29 cellular contexts compared by ENCODE assay signal in the genomic region with DNA sequence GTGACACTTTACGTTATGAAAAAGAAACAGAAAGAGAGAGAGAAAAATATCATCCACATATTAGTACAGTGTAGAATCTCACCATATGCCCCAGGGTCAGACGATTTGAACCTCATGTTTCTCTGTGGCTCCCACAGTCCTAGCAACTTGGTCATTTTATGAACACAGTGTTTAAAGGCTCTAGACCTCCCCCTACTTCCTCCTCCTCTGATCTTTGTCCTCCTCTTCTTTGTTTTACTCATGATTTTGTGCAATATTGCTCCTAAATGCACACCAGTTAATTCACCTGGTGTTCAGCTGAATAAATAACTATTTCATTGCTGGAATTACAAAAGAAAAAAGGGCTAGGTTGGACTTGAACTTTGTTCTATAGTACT. TPM values are rescaled to one million over a fixed set of nuclear protein-coding genes. Genes with fewer than 3 reads are reported as not detected.
"Had no signal": no experiment of that assay in that cellular context is flagged by ENCODE, and none has a peak within 500 bp of the region (broad histone marks: within the 10 kb centered on the region; RNA-seq: fewer than 3 reads in every experiment).

No MANE protein-coding gene starts in this region.

- H3K27me3 Mint-ChIP-seq: activated B cell treated with CpG ODN at 0.5 μM for 24 hours; stimulated activated memory B cell treated with anti-CD40 and anti-IgM and Interleukin-4, amounts not matched to agents 10 μg/mL and 1 μg/mL and 100 μg/mL, for 72 hours; stimulated activated naive CD8-positive, alpha-beta T cell treated with anti-CD3 and anti-CD28 coated beads, Interleukin-15, amount 100 ng/mL, for 72 hours; type B pancreatic cell had no signal

- H3K4me3 ChIP-seq: breast epithelium, heart left ventricle, lower lobe of right lung, skin epidermis, uterus had no signal

- H3K4me1 ChIP-seq: breast epithelium, heart left ventricle, lower lobe of right lung, uterus had no signal

- FAIRE-seq: kidney had no signal

- ATAC-seq: activated CD8-positive, alpha-beta T cell treated with anti-CD3 and anti-CD28 coated beads for 36 hours; activated naive CD4-positive, alpha-beta T cell treated with anti-CD3 and anti-CD28 coated beads, Interleukin-2, amount 50 U/mL, for 72 hours; esophagus mucosa; heart left ventricle; left colon; lower lobe of right lung; natural killer cell; sciatic nerve; stimulated activated memory B cell treated with anti-CD40 and anti-IgM and Interleukin-4, amounts not matched to agents 10 μg/mL and 1 μg/mL and 100 μg/mL, for 72 hours; stimulated activated naive CD8-positive, alpha-beta T cell treated with anti-CD3 and anti-CD28 coated beads, Interleukin-15, amount 100 ng/mL, for 72 hours had no signal

- H3K36me3 ChIP-seq: breast epithelium, heart left ventricle, lower lobe of right lung, uterus had no signal

- H3K4me3 Mint-ChIP-seq: activated B cell treated with CpG ODN at 0.5 μM for 24 hours; activated CD8-positive, alpha-beta T cell treated with anti-CD3 and anti-CD28 coated beads for 36 hours; endodermal cell; immature natural killer cell; natural killer cell; stimulated activated memory B cell treated with anti-CD40 and anti-IgM and Interleukin-4, amounts not matched to agents 10 μg/mL and 1 μg/mL and 100 μg/mL, for 72 hours; stimulated activated naive CD8-positive, alpha-beta T cell treated with anti-CD3 and anti-CD28 coated beads, Interleukin-15, amount 100 ng/mL, for 72 hours; T-helper 2 cell treated with Interferon-gamma antibody and Interleukin-4, amounts not matched to agents 5 μg/mL and 100 μg/mL, for 36 hours; type B pancreatic cell had no signal

- H3K27ac ChIP-seq: breast epithelium, heart left ventricle, lower lobe of right lung, skin epidermis, uterus had no signal

- H3K9me3 ChIP-seq: uterus had no signal

- H3K27ac Mint-ChIP-seq: activated B cell treated with CpG ODN at 0.5 μM for 24 hours; activated CD8-positive, alpha-beta T cell treated with anti-CD3 and anti-CD28 coated beads for 36 hours; activated naive CD4-positive, alpha-beta T cell treated with anti-CD3 and anti-CD28 coated beads, Interleukin-2, amount 50 U/mL, for 72 hours; endodermal cell; immature natural killer cell; natural killer cell; stimulated activated memory B cell treated with anti-CD40 and anti-IgM and Interleukin-4, amounts not matched to agents 10 μg/mL and 1 μg/mL and 100 μg/mL, for 72 hours; stimulated activated naive CD8-positive, alpha-beta T cell treated with anti-CD3 and anti-CD28 coated beads, Interleukin-15, amount 100 ng/mL, for 72 hours; T-helper 2 cell treated with Interferon-gamma antibody and Interleukin-4, amounts not matched to agents 5 μg/mL and 100 μg/mL, for 36 hours; type B pancreatic cell had no signal

- DNase-seq: activated B cell treated with CpG ODN at 0.5 μM for 24 hours; activated CD4-positive, alpha-beta T cell treated with anti-CD3 and anti-CD28 coated beads, Interleukin-2, amount 50 U/mL, for 1 hour; activated CD8-positive, alpha-beta T cell treated with anti-CD3 and anti-CD28 coated beads for 36 hours; activated naive CD4-positive, alpha-beta T cell; activated T-cell treated with anti-CD3 and anti-CD28 coated beads, Interleukin-2, amount 50 U/mL, for 48 hours; central memory CD4-positive, alpha-beta T cell; endodermal cell; foreskin fibroblast; heart left ventricle; immature natural killer cell; kidney; left colon; lower lobe of right lung; mesenchymal stem cell; natural killer cell; stimulated activated CD4-positive, alpha-beta T cell treated with anti-CD3 and anti-CD28 coated beads, Interleukin-12 subunit alpha, Interleukin-12 subunit beta, amount 100 ng/mL, for 4 hours; stimulated activated CD4-positive, alpha-beta T cell treated with anti-CD3 and anti-CD28 coated beads, Interleukin-4, amount 100 ng/mL, for 24 hours; stimulated activated CD8-positive, alpha-beta memory T cell treated with anti-CD3 and anti-CD28 coated beads, Interleukin-4, amount 100 ng/mL, for 48 hours; stimulated activated naive CD8-positive, alpha-beta T cell treated with anti-CD3 and anti-CD28 coated beads, Interleukin-15, amount 100 ng/mL, for 72 hours; uterus had no signal

- H3K4me1 Mint-ChIP-seq: activated B cell treated with CpG ODN at 0.5 μM for 24 hours; immature natural killer cell; natural killer cell; stimulated activated memory B cell treated with anti-CD40 and anti-IgM and Interleukin-4, amounts not matched to agents 10 μg/mL and 1 μg/mL and 100 μg/mL, for 72 hours; stimulated activated naive CD8-positive, alpha-beta T cell treated with anti-CD3 and anti-CD28 coated beads, Interleukin-15, amount 100 ng/mL, for 72 hours had no signal

- H3K27me3 ChIP-seq: breast epithelium, uterus had no signal

RNA-seq across cellular contexts. Expression of a gene that starts 18.2 kb away (rescaled TPM):
- total RNA-seq: activated B cell treated with CpG ODN at 0.5 μM for 24 hours, left colon, renal cortical epithelial cell had no signal
